ENCODE assay signal across 1 cellular context in the genomic region with DNA sequence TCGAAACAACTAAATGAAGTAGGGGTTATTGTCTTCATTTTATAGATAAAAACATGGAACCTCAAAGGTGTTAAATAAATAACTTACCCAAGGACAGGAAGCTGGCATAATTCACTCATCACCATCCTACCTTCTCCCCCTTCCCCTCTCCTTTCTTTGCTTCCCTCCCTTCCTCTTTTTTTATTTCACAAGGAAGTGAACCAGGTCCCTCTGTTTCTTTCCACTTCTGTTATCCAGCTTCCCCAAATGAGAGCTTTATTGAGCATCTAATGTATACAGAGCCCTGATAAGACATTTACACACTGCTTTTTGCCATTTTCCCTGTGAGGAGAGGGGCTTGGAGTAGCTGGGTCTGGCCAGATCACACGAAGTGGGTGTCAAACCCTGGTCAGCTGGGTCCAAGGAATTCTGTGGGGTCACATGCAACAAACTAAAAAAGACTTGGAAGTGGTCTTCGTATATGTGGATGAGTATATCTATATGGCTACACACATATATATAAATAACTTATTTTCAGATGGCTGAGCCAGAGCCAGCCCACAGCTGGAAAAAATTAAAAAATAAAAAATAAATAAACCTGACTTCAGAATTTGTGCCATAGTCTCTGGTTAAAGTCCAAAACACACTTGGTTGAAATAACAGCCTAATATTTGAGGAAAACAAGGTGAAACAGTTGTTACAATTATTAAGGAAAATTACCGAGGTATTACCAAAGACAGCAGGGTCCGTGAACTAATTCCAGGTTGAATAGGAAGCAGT.
TF ChIP-seq lines count a peak whose summit lies in the region.

No MANE protein-coding gene starts in this region.

TF ChIP-seq in K562, 482 proteins besides CTCF, POLR2A, EP300 and RAD21:
- TF ChIP-seq ZKSCAN8 (CRISPR knock-in tag; IDR thresholded peaks at IDR 0.05) (0 out of 2 replicates have a peak, but pooled peaks have one; percentile 49), FOXA1 (IDR thresholded peaks at IDR 0.05; ENCODE audit: borderline replicate concordance) (no peak), NFATC3 (IDR thresholded peaks at IDR 0.05) (no peak), POLR3A (IDR thresholded peaks at IDR 0.05; ENCODE audit: borderline replicate concordance, extremely low read depth, insufficient read depth, insufficient read length) (no peak), TSHZ1 (CRISPR knock-in tag; IDR thresholded peaks at IDR 0.05) (no peak), ZBTB40 (IDR thresholded peaks at IDR 0.05) (peak; percentile 57; the same call in 1 of the 2 replicates), ZBTB40 (CRISPR knock-in tag; IDR thresholded peaks at IDR 0.05) (no peak), MEIS2 (IDR thresholded peaks at IDR 0.05; ENCODE audit: partially characterized antibody) (peak; percentile 62), SPI1 (IDR thresholded peaks at IDR 0.05; ENCODE audit: borderline replicate concordance, low read depth, low read length) (peak; percentile 89)
TF ChIP-seq in K562: peak in this region for 4.
